8 cellular contexts compared by ENCODE assay signal in the genomic region with DNA sequence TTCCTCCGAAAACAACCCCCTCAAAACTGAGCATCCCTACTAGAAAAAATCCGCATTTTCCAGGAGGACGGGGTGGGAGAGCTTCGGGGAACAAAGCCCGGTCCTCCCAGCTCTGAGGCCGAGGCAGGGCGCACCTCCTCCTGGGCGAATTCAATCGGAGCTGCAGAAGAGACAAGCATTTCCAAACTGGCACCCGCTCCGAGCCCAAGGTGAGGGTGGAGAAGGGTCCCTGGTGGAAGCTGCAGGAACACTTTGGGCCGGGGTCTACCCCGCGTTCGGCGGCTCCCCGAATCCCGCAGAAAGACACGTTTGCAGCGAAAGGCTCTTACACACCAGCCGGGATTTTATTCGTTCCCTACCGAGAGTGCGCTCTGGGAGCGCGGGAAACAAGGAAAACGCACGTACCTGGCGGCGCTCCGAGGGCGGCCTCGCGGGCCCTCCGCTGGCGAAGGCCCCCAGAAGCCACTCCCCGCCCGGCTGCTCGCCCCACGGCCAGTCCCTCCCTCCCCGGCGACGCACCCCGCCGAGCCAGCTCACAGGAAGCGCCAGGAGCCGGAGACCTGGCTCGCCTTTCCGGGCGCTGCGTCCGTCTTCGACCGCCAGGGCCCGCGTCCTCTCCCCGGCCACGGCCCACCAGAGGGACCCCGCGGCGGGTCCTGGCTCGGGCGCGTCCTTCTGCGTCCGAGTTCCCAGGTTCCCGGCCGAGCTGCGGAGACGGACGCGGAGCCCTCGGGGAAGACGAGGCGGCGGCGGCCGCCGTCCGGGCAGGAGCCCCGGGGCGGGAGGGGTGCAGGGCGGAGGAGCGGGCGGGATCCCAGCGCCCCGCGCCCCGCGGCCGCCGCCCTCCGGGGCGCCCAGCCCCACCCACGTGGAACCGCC. TPM values are rescaled to one million over a fixed set of nuclear protein-coding genes. Genes with fewer than 3 reads are reported as not detected.
DNase-seq lines count a peak whose midpoint lies in the region; ATAC-seq, FAIRE-seq and TF ChIP-seq lines count a peak whose summit lies in the region.

No MANE protein-coding gene starts in this region.

- H3K4me3 ChIP-seq in HL-60 (replicated peaks; ENCODE audit: insufficient read depth, low read length) (peak overlapping the region; percentile 82), OCI-LY3 (ENCODE audit: low read length) (peak overlapping the region; percentile 87), neuronal stem cell (ENCODE audit: low read length in 2 of 2) (peak overlapping the region; percentile 95 to 100)

- peak overlapping the region; percentile 29 for H2BK120ac ChIP-seq in neuronal stem cell (ENCODE audit: low read depth, low read length)

- H3K18ac ChIP-seq in neuronal stem cell (ENCODE audit: low read length), result peak overlapping the region; percentile 99

- H2BK12ac ChIP-seq in neuronal stem cell (ENCODE audit: low read length), result peak overlapping the region; percentile 50

- peaks cover 42% of the 10 kb centered on the region for H3K27me3 ChIP-seq in HL-60 (ENCODE audit: insufficient read depth, poor library complexity, severe bottlenecking)
- no peaks in the 10 kb centered on the region for H3K27me3 ChIP-seq in OCI-LY3 (ENCODE audit: low read depth, low read length)
- H3K27me3 ChIP-seq in neuronal stem cell (ENCODE audit: control insufficient read depth in 3 of 3, insufficient read depth in 3 of 3, low read depth in 1 of 3, low read length in 3 of 3), result peaks cover 0 to 24% (median 0%) of the 10 kb centered on the region in 3 experiments

- ATAC-seq in GM19463 (IDR thresholded peaks at IDR 0.05; ENCODE audit: unreplicated experiment), result peak; percentile 34

- FAIRE-seq in frontal cortex (lab: Jason Lieb, UNC), result no peak

- peaks cover 14% of the 10 kb centered on the region for H3K79me1 ChIP-seq in neuronal stem cell (ENCODE audit: low read depth, low read length)

- peak overlapping the region; percentile 100 for H2BK5ac ChIP-seq in neuronal stem cell (ENCODE audit: low read length)

- TF ChIP-seq CTCF in HL-60 (IDR thresholded peaks at IDR 0.05; ENCODE audit: insufficient read depth, low read length), result no peak
- no peak for TF ChIP-seq CTCF in OCI-LY3 (IDR thresholded peaks at IDR 0.05; ENCODE audit: low read depth, low read length)

- H2AK5ac ChIP-seq in neuronal stem cell (ENCODE audit: low read depth, low read length), result peak overlapping the region; percentile 98

- no peaks in the 10 kb centered on the region for H3K9me3 ChIP-seq in OCI-LY3 (ENCODE audit: insufficient read depth, low read length)
- H3K9me3 ChIP-seq in neuronal stem cell (replicated peaks in 1 of 2; ENCODE audit: control insufficient read depth in 2 of 2, insufficient read depth in 1 of 2, low read depth in 1 of 2, low read length in 2 of 2), result no peaks in the 10 kb centered on the region

- H4K91ac ChIP-seq in neuronal stem cell (ENCODE audit: low read depth, low read length, poor library complexity), result no peak overlapping the region

- H3K27ac ChIP-seq in HL-60 (replicated peaks), result peak overlapping the region; percentile 69
- peak overlapping the region; percentile 65 for H3K27ac ChIP-seq in OCI-LY3 (ENCODE audit: low read length)
- H3K27ac ChIP-seq in neuronal stem cell (replicated peaks; ENCODE audit: low read length), result peak overlapping the region; percentile 84

- peak overlapping the region; percentile 98 for H3K23ac ChIP-seq in neuronal stem cell (ENCODE audit: low read depth, low read length, poor library complexity)

- H4K20me1 ChIP-seq in OCI-LY3 (ENCODE audit: insufficient read depth, low read length), result no peaks in the 10 kb centered on the region

- no peaks in the 10 kb centered on the region for H3K36me3 ChIP-seq in OCI-LY3 (replicated peaks; ENCODE audit: low read depth, low read length)
- peaks cover 0 to 9% of the 10 kb centered on the region in 2 donors for H3K36me3 ChIP-seq in neuronal stem cell (replicated peaks in 1 of 2; ENCODE audit: control insufficient read depth in 2 of 2, insufficient read depth in 2 of 2, low read length in 2 of 2)

- peaks cover 22% of the 10 kb centered on the region for H3K79me2 ChIP-seq in OCI-LY3 (ENCODE audit: low read length)

- H3K9ac ChIP-seq in OCI-LY3 (ENCODE audit: low read length), result peak overlapping the region; percentile 77
- peak overlapping the region; percentile 94 for H3K9ac ChIP-seq in neuronal stem cell (ENCODE audit: low read depth, low read length, poor library complexity)

- H2AFZ ChIP-seq in OCI-LY3 (ENCODE audit: low read depth, low read length), result no peak overlapping the region
- H2AFZ ChIP-seq in neuronal stem cell (ENCODE audit: low read length), result no peak overlapping the region

- H2BK15ac ChIP-seq in neuronal stem cell (ENCODE audit: low read length), result peak overlapping the region; percentile 94

- peak overlapping the region; percentile 95 for H3K4ac ChIP-seq in neuronal stem cell (ENCODE audit: low read length)

- H4K8ac ChIP-seq in neuronal stem cell (ENCODE audit: low read depth, low read length), result peak overlapping the region; percentile 1

- peak overlapping the region; percentile 98 for H3K14ac ChIP-seq in neuronal stem cell (ENCODE audit: low read length)

- H3K4me2 ChIP-seq in OCI-LY3 (ENCODE audit: low read length) (peak overlapping the region; percentile 72), neuronal stem cell (ENCODE audit: insufficient read depth, low read length, poor library complexity, severe bottlenecking) (peak overlapping the region; percentile 94)

- DNase-seq in D341Med (ENCODE audit: low spot score), result peak; percentile 90
- DNase-seq in HL-60 (ENCODE audit: low read depth in 1 of 2, low spot score in 1 of 2), result peak; percentile 72 to 73
- DNase-seq in activated naive CD4-positive, alpha-beta T cell treated with anti-CD3 and anti-CD28 coated beads, Interleukin-2, amount 50 U/mL, for 16 hours, result peak; percentile 54
- DNase-seq in frontal cortex (ENCODE audit: low spot score in 2 of 2), result peak; percentile 70 to 77
- DNase-seq in neuronal stem cell (ENCODE audit: low spot score), result peak; percentile 82
- DNase-seq in ureter (ENCODE audit: low spot score), result peak; percentile 88

- H3K4me1 ChIP-seq in OCI-LY3 (ENCODE audit: low read length), result peaks cover 7% of the 10 kb centered on the region; the same call in 1 of the 2 replicates
- H3K4me1 ChIP-seq in neuronal stem cell (ENCODE audit: control insufficient read depth in 2 of 2, insufficient read depth in 1 of 2, low read depth in 1 of 2, low read length in 2 of 2), result peaks cover 14 to 39% of the 10 kb centered on the region in 2 donors

- WGBS in neuronal stem cell (ENCODE audit: extremely low coverage in 2 of 2, insufficient read length in 2 of 2, insufficient replicate concordance in 1 of 2), 2 donors, result no CpG with 5 or more reads among the region's 96 CpGs

RNA-seq across cellular contexts. Expression of a gene that starts 49.8 kb away (rescaled TPM):
- 5.7 TPM for total RNA-seq in frontal cortex
- polyA plus RNA-seq in neuronal stem cell (2013, experiment 1 of 2), result 15.9 TPM
- 17.5 TPM for polyA plus RNA-seq in neuronal stem cell (2013, experiment 2 of 2)
- 23.7 TPM for total RNA-seq in ureter

RNA-seq across cellular contexts. Expression of a gene that starts 50.3 kb away (rescaled TPM):
- total RNA-seq in frontal cortex (13.9 TPM), ureter (94.4 TPM)
- polyA plus RNA-seq in neuronal stem cell (2013, experiment 1 of 2), result 7.2 TPM
- polyA plus RNA-seq in neuronal stem cell (2013, experiment 2 of 2), result 7.3 TPM

Comparison
In these comparisons a context has a peak if more than half of its experiments do, and no peak if none do; other contexts are left out.
1. Peak in every context shown above with its lines: DNase-seq, ATAC-seq, H3K4me3 ChIP-seq and H3K27ac ChIP-seq.